ENCODE assay signal across 18 cellular contexts in the genomic region with DNA sequence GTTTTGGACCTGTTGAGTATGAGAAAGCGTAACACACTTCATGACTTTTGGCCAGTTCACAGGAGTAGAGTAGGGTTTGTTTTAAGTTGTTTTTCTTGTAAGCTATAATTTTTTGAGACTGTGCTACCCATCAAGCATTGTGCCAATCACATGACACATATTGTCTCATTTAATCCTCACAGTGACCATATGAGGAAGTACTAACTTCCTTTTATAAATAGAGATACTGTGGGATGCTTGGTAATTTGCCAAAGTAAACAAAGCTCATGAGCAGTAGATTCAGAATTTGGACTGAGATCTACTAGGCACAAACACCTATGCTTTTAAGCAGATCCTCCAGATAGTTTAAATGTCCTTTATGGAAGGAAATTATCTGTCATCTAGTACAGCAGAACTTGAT.
"Had no signal": no experiment of that assay in that cellular context is flagged by ENCODE, and none has a peak within 500 bp of the region (broad histone marks: within the 10 kb centered on the region; RNA-seq: fewer than 3 reads in every experiment).

No MANE protein-coding gene starts in this region.

- H3K4me1 Mint-ChIP-seq: activated naive CD8-positive, alpha-beta T cell treated with anti-CD3 and anti-CD28 coated beads, Interleukin-2, amount 50 U/mL, for 24 hours; activated T-helper 17 cell treated with anti-CD3 and anti-CD28 coated beads, Interleukin-2, amount 50 U/mL, for 72 hours had no signal

- H3K27ac Mint-ChIP-seq: activated naive CD4-positive, alpha-beta T cell treated with anti-CD3 and anti-CD28 coated beads for 36 hours; activated naive CD8-positive, alpha-beta T cell treated with anti-CD3 and anti-CD28 coated beads, Interleukin-2, amount 50 U/mL, for 24 hours; activated T-helper 17 cell treated with anti-CD3 and anti-CD28 coated beads, Interleukin-2, amount 50 U/mL, for 72 hours; dendritic cell treated with granulocyte-macrophage colony-stimulating factor and Interleukin-4, amounts not matched to agents 40 ng/mL and 50 ng/mL, for 4 days had no signal

- H3K9me3 Mint-ChIP-seq: activated naive CD4-positive, alpha-beta T cell treated with anti-CD3 and anti-CD28 coated beads for 36 hours; activated naive CD8-positive, alpha-beta T cell treated with anti-CD3 and anti-CD28 coated beads, Interleukin-2, amount 50 U/mL, for 24 hours; activated T-helper 17 cell treated with anti-CD3 and anti-CD28 coated beads, Interleukin-2, amount 50 U/mL, for 72 hours had no signal

- H3K4me3 Mint-ChIP-seq: activated naive CD4-positive, alpha-beta T cell treated with anti-CD3 and anti-CD28 coated beads for 36 hours; activated naive CD8-positive, alpha-beta T cell treated with anti-CD3 and anti-CD28 coated beads, Interleukin-2, amount 50 U/mL, for 24 hours; activated T-helper 17 cell treated with anti-CD3 and anti-CD28 coated beads, Interleukin-2, amount 50 U/mL, for 72 hours; dendritic cell treated with granulocyte-macrophage colony-stimulating factor and Interleukin-4, amounts not matched to agents 40 ng/mL and 50 ng/mL, for 4 days; neural crest cell had no signal

- ATAC-seq: activated naive CD8-positive, alpha-beta T cell treated with anti-CD3 and anti-CD28 coated beads, Interleukin-2, amount 50 U/mL, for 24 hours; activated T-helper 17 cell treated with anti-CD3 and anti-CD28 coated beads, Interleukin-2, amount 50 U/mL, for 72 hours; lower lobe of right lung; right cardiac atrium had no signal

- DNase-seq: activated CD4-positive, alpha-beta T cell treated with anti-CD3 and anti-CD28 coated beads for 1 hour; activated CD4-positive, alpha-beta T cell treated with anti-CD3 and anti-CD28 coated beads, Interleukin-2, amount 50 U/mL, for 4 hours; activated naive CD4-positive, alpha-beta T cell treated with anti-CD3 and anti-CD28 coated beads for 36 hours; activated naive CD8-positive, alpha-beta T cell treated with anti-CD3 and anti-CD28 coated beads, Interleukin-2, amount 50 U/mL, for 24 hours; activated T-cell treated with anti-CD3 and anti-CD28 coated beads for 4 hours; foreskin melanocyte; kidney glomerular epithelial cell; lower lobe of right lung; midbrain; right cardiac atrium; small intestine; stimulated activated CD4-positive, alpha-beta T cell treated with anti-CD3 and anti-CD28 coated beads, Interleukin-4, amount 100 ng/mL, for 24 hours; stimulated activated naive CD4-positive, alpha-beta T cell; tibial artery; uterus had no signal
